ENCODE assay signal across 14 cellular contexts in genomic region chr21:29125199-29125598, GRCh38.
DNase-seq lines count a peak whose midpoint lies in the region; ATAC-seq lines count a peak whose summit lies in the region.
"Had no signal": no experiment of that assay in that cellular context is flagged by ENCODE, and none has a peak within 500 bp of the region (broad histone marks: within the 10 kb centered on the region; RNA-seq: fewer than 3 reads in every experiment).

No MANE protein-coding gene starts in this region.

- peak; percentile 22 for DNase-seq in kidney tubule cell (ENCODE audit: low spot score)
- DNase-seq in EL = no peak
- DNase-seq in NCI-H2227 (lab: John Stamatoyannopoulos, UW; ENCODE audit: unreplicated experiment) = no peak
- DNase-seq in stimulated activated CD4-positive, alpha-beta T cell treated with anti-CD3 and anti-CD28 coated beads, Interleukin-4, amount 100 ng/mL, for 4 hours = no peak
- DNase-seq: activated T-cell treated with anti-CD3 and anti-CD28 coated beads, Interleukin-2, amount 50 U/mL, for 1 hour; cortex of kidney; DMS79 treated with DMSO at 0.1 percent for 48 hours; hypothalamus; naive thymus-derived CD8-positive, alpha-beta T cell; NCI-H2081 treated with DMSO at 0.1 percent for 48 hours; testis had no signal

- ATAC-seq in GM18873 (IDR thresholded peaks at IDR 0.05; ENCODE audit: low FRiP score, unreplicated experiment) (peak; percentile 69), GM21619 (IDR thresholded peaks at IDR 0.05; ENCODE audit: unreplicated experiment) (peak; percentile 76), HG03196 (IDR thresholded peaks at IDR 0.05; ENCODE audit: unreplicated experiment) (peak; percentile 74)
- ATAC-seq: naive thymus-derived CD8-positive, alpha-beta T cell had no signal
